Comparison of ENCODE assay signal across 1 cellular context in genomic region chr3:86793786-86794185, GRCh38.
TF ChIP-seq lines count a peak whose summit lies in the region.

No MANE protein-coding gene starts in this region.

TF ChIP-seq in IMR-90, 13 proteins besides CTCF, POLR2A, EP300 and RAD21 (continued from another document):
- TF ChIP-seq, protein P1, sequence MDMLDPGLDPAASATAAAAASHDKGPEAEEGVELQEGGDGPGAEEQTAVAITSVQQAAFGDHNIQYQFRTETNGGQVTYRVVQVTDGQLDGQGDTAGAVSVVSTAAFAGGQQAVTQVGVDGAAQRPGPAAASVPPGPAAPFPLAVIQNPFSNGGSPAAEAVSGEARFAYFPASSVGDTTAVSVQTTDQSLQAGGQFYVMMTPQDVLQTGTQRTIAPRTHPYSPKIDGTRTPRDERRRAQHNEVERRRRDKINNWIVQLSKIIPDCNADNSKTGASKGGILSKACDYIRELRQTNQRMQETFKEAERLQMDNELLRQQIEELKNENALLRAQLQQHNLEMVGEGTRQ (IDR thresholded peaks at IDR 0.05; ENCODE audit: low read depth, low read length): no peak
- TF ChIP-seq MAZ (IDR thresholded peaks at IDR 0.05; ENCODE audit: borderline replicate concordance, low read depth, low read length) (no peak), FOS (IDR thresholded peaks at IDR 0.05; ENCODE audit: low read depth, low read length) (peak; percentile 44; the same call in 1 of the 2 replicates)
TF ChIP-seq in IMR-90: peak in this region for 4.
